ENCODE assay signal across 1 cellular context in genomic region chr3:71271616-71272015, GRCh38.
TF ChIP-seq lines count a peak whose summit lies in the region.

No MANE protein-coding gene starts in this region.

TF ChIP-seq in IMR-90, 13 proteins besides CTCF, POLR2A, EP300 and RAD21:
- no peak for TF ChIP-seq ELK1 (IDR thresholded peaks at IDR 0.05; ENCODE audit: borderline replicate concordance, low read depth, low read length)
- no peak for TF ChIP-seq USF2 (IDR thresholded peaks at IDR 0.05; ENCODE audit: low read depth, low read length)
- TF ChIP-seq RCOR1 (IDR thresholded peaks at IDR 0.05; ENCODE audit: insufficient replicate concordance, low read length), result no peak
- TF ChIP-seq MAFK (IDR thresholded peaks at IDR 0.05; ENCODE audit: low read depth, low read length), result no peak
TF ChIP-seq in IMR-90: peak in this region for 0.
